8 cellular contexts compared by ENCODE assay signal in genomic region chr17:20155258-20156195, GRCh38.
A peak's percentile ranks its signal among the peaks of the same experiment; 100 is the strongest.
DNase-seq lines count a peak whose midpoint lies in the region; ATAC-seq and TF ChIP-seq lines count a peak whose summit lies in the region.

No MANE protein-coding gene starts in this region.

- ATAC-seq in SK-N-SH treated with all-trans-retinoic acid at 6 μM for 48 hours (peak; percentile 99), thoracic aorta (ENCODE audit: insufficient number of reproducible peaks, low FRiP score, low read depth) (peak; percentile 89)
- ATAC-seq in activated naive CD8-positive, alpha-beta T cell treated with anti-CD3 and anti-CD28 coated beads, Interleukin-2, amount 10 ng/mL, durations not matched to agents 7 days and 5 days (ENCODE audit: low read depth): peak; percentile 99

- H3K4me1 ChIP-seq in osteoblast (ENCODE audit: insufficient read depth, low read length) (peaks cover 5% of the 10 kb centered on the region), thoracic aorta (ENCODE audit: control insufficient read depth in 1 of 2, low read depth in 2 of 2) (peaks cover 4 to 8% of the 10 kb centered on the region in 2 donors)

- H3K27me3 ChIP-seq in osteoblast (ENCODE audit: insufficient read depth, low read length) (no peaks in the 10 kb centered on the region), thoracic aorta (replicated peaks; ENCODE audit: insufficient read depth) (no peaks in the 10 kb centered on the region)

- no peaks in the 10 kb centered on the region for H3K36me3 ChIP-seq in osteoblast (ENCODE audit: insufficient read depth, low read length)
- H3K36me3 ChIP-seq in thoracic aorta: no peaks in the 10 kb centered on the region

- intact Hi-C loops in head of caudate nucleus (cut with DNase I): no loop called here

- H3K4me3 Mint-ChIP-seq in activated naive CD8-positive, alpha-beta T cell treated with anti-CD3 and anti-CD28 coated beads, Interleukin-2, amount 10 ng/mL, durations not matched to agents 7 days and 5 days: no peak overlapping the region

- no peaks in the 10 kb centered on the region for H3K36me3 Mint-ChIP-seq in activated naive CD8-positive, alpha-beta T cell treated with anti-CD3 and anti-CD28 coated beads, Interleukin-2, amount 10 ng/mL, durations not matched to agents 7 days and 5 days

- peak overlapping the region; percentile 90 for H3K4me3 ChIP-seq in osteoblast (ENCODE audit: insufficient read depth, low read length)
- H3K4me3 ChIP-seq in thoracic aorta: peak overlapping the region; percentile 82

- H3K27ac ChIP-seq in osteoblast (ENCODE audit: low read depth, low read length): peak overlapping the region; percentile 60
- peak overlapping the region; percentile 52 to 71 for H3K27ac ChIP-seq in thoracic aorta

- peak overlapping the region; percentile 54 for H2AFZ ChIP-seq in osteoblast (ENCODE audit: low read length)

- H3K79me2 ChIP-seq in osteoblast (ENCODE audit: insufficient read depth, low read length): peaks cover 42% of the 10 kb centered on the region

- DNase-seq in GM04504 (ENCODE audit: low read depth) (peak; percentile 71), HEK293T (ENCODE audit: extremely low spot score) (peak; percentile 99), NAMALWA (ENCODE audit: low spot score) (peak; percentile 92), head of caudate nucleus (peak; percentile 91 to 99 (median 96)), osteoblast (ENCODE audit: insufficient read length, low spot score, missing footprints) (peak; percentile 98), thoracic aorta (ENCODE audit: low spot score) (peak; percentile 96)
- DNase-seq in activated naive CD8-positive, alpha-beta T cell treated with anti-CD3 and anti-CD28 coated beads, Interleukin-2, amount 10 ng/mL, durations not matched to agents 7 days and 5 days: peak; percentile 96

- peak overlapping the region; percentile 98 for H3K4me2 ChIP-seq in osteoblast (ENCODE audit: insufficient read depth, low read length)

- peak overlapping the region; percentile 60 for H3K27ac Mint-ChIP-seq in activated naive CD8-positive, alpha-beta T cell treated with anti-CD3 and anti-CD28 coated beads, Interleukin-2, amount 10 ng/mL, durations not matched to agents 7 days and 5 days

- H3K9me3 Mint-ChIP-seq in activated naive CD8-positive, alpha-beta T cell treated with anti-CD3 and anti-CD28 coated beads, Interleukin-2, amount 10 ng/mL, durations not matched to agents 7 days and 5 days: no peaks in the 10 kb centered on the region

- peaks cover 11% of the 10 kb centered on the region for H4K20me1 ChIP-seq in osteoblast (ENCODE audit: insufficient read depth, low read length)

- CTCF ChIA-PET in HEK293T (lab: Yijun Ruan, JAX): no interaction called here

- POLR2A ChIA-PET in HEK293T (lab: Yijun Ruan, JAX): interaction anchor here (0.7 to 1.0 kb wide), 4 partner anchors 9 to 63 kb away, joined by 3 to 5 read pairs (median 4); no protein-coding TSS in a partner anchor
- POLR2A ChIA-PET in activated naive CD8-positive, alpha-beta T cell treated with anti-CD3 and anti-CD28 coated beads, Interleukin-2, amount 10 ng/mL, durations not matched to agents 7 days and 5 days (lab: Charles Lee): no interaction called here

- H3K9me3 ChIP-seq in osteoblast (ENCODE audit: low read depth, low read length) (no peaks in the 10 kb centered on the region), thoracic aorta (no peaks in the 10 kb centered on the region)

- H3K27me3 Mint-ChIP-seq in activated naive CD8-positive, alpha-beta T cell treated with anti-CD3 and anti-CD28 coated beads, Interleukin-2, amount 10 ng/mL, durations not matched to agents 7 days and 5 days: peaks cover 18% of the 10 kb centered on the region

- H3K4me1 Mint-ChIP-seq in activated naive CD8-positive, alpha-beta T cell treated with anti-CD3 and anti-CD28 coated beads, Interleukin-2, amount 10 ng/mL, durations not matched to agents 7 days and 5 days: peaks cover 4% of the 10 kb centered on the region

- TF ChIP-seq CTCF in osteoblast (IDR thresholded peaks at IDR 0.05; ENCODE audit: extremely low read depth, low read depth, low read length) (no peak), thoracic aorta (IDR thresholded peaks at IDR 0.05) (peak; percentile 25)

TF ChIP-seq in HEK293T, 16 proteins besides CTCF, POLR2A, EP300 and RAD21:
- TF ChIP-seq CTBP1 (IDR thresholded peaks at IDR 0.05; ENCODE audit: borderline replicate concordance): no peak
- TF ChIP-seq ELF4 (IDR thresholded peaks at IDR 0.05): no peak
- no peak for TF ChIP-seq ZNF384 (IDR thresholded peaks at IDR 0.05)
- TF ChIP-seq FOXA1 (IDR thresholded peaks at IDR 0.05): no peak
- TF ChIP-seq, protein P1, sequence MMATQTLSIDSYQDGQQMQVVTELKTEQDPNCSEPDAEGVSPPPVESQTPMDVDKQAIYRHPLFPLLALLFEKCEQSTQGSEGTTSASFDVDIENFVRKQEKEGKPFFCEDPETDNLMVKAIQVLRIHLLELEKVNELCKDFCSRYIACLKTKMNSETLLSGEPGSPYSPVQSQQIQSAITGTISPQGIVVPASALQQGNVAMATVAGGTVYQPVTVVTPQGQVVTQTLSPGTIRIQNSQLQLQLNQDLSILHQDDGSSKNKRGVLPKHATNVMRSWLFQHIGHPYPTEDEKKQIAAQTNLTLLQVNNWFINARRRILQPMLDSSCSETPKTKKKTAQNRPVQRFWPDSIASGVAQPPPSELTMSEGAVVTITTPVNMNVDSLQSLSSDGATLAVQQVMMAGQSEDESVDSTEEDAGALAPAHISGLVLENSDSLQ (IDR thresholded peaks at IDR 0.05): peak; percentile 74
- TF ChIP-seq SP1 (IDR thresholded peaks at IDR 0.05): no peak
- no peak for TF ChIP-seq FOXM1 (IDR thresholded peaks at IDR 0.05; ENCODE audit: borderline replicate concordance)

TF ChIP-seq in SK-N-SH treated with all-trans-retinoic acid at 6 μM for 48 hours, 23 proteins besides CTCF, POLR2A, EP300 and RAD21:
- no peak for TF ChIP-seq TOX (CRISPR knock-in tag; IDR thresholded peaks at IDR 0.05; ENCODE audit: borderline replicate concordance)
- peak; percentile 28; the same call in 1 of the 2 replicates for TF ChIP-seq TCF4 (CRISPR knock-in tag; IDR thresholded peaks at IDR 0.05; ENCODE audit: borderline replicate concordance)

Comparison
In these comparisons a context has a peak if more than half of its experiments do, and no peak if none do; other contexts are left out.
1. Peak in every context shown above with its lines: DNase-seq, ATAC-seq, H3K4me3 ChIP-seq and H3K27ac ChIP-seq.